9 cellular contexts compared by ENCODE assay signal in the genomic region with DNA sequence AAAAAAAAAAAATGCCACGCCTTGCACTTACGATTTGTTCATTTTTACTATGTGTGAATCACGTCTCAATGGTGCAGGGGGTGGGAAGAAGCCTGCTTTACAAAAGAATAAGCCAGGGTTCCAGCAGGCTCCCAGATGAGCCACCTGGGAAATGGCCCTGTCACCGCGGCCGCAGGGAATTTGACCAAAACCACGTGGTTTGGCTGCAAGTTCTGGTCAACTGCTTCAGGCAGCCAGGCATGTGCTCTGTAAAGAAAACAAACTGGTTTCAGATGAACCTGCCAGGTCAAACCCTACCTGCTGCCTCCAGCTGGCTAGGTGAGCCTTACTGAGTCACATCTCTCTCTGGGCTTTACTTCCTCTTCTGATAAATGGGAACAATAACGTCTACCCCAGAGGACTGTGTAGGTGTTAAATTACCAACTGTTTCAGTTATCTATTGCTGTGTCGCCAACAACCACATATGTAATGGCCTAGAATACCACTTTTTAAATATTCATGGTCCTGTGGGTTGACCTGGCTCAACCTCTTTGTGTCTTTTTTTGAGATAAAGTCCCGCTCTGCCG. TPM values are rescaled to one million over a fixed set of nuclear protein-coding genes. Genes with fewer than 3 reads are reported as not detected.
DNase-seq lines count a peak whose midpoint lies in the region; TF ChIP-seq lines count a peak whose summit lies in the region.
"Had no signal": no experiment of that assay in that cellular context is flagged by ENCODE, and none has a peak within 500 bp of the region (broad histone marks: within the 10 kb centered on the region; RNA-seq: fewer than 3 reads in every experiment).

No MANE protein-coding gene starts in this region.

- in situ Hi-C loops in T47D (cut with HindIII; ENCODE audit: low pct_unique_long_range_greater_than_20kb, low sequenced_read_pairs) = no loop called here

- CTCF ChIA-PET in A673 (lab: Charles Lee) = no interaction called here

- H3K4me2 ChIP-seq in osteoblast (ENCODE audit: insufficient read depth, low read length) = peak overlapping the region; percentile 60

- no peaks in the 10 kb centered on the region for H4K20me1 ChIP-seq in osteoblast (ENCODE audit: insufficient read depth, low read length)

- TF ChIP-seq CTCF in osteoblast (IDR thresholded peaks at IDR 0.05; ENCODE audit: extremely low read depth, low read depth, low read length) (no peak), A673 (conservative IDR thresholded peaks at IDR 0.05; ENCODE audit: low read depth, low read length) (no peak)

- no TSS peak for BruUV-seq in A673 (replicated peaks; lab: Mats Ljungman, UMichigan)

- DNase-seq in GM04503 (ENCODE audit: low read depth) (peak; percentile 73), HS-5 (ENCODE audit: low read depth) (peak; percentile 84), T47D (ENCODE audit: low read depth in 1 of 2, low spot score in 1 of 2) (peak; percentile 46 to 95), osteoblast (ENCODE audit: insufficient read length, low spot score, missing footprints) (peak; percentile 94), C1 segment of cervical spinal cord (lab: John Stamatoyannopoulos, UW) (no peak), middle frontal gyrus (ENCODE audit: extremely low spot score, low spot score) (no peak), A673 (ENCODE audit: low spot score) (no peak)
- DNase-seq in activated CD8-positive, alpha-beta memory T cell treated with anti-CD3 and anti-CD28 coated beads, Interleukin-2, amount 50 U/mL, for 48 hours = no peak

- H2AFZ ChIP-seq in osteoblast (ENCODE audit: low read length) = no peak overlapping the region

- POLR2A ChIA-PET in A673 (lab: Charles Lee; ENCODE audit: low non-redundant PET) = no interaction called here

- peaks cover 35% of the 10 kb centered on the region for H3K4me1 ChIP-seq in osteoblast (ENCODE audit: insufficient read depth, low read length)
- H3K4me1 ChIP-seq in A673 (ENCODE audit: insufficient read depth, low read length, poor library complexity, severe bottlenecking) = no peaks in the 10 kb centered on the region

- H3K36me3 ChIP-seq in osteoblast (ENCODE audit: insufficient read depth, low read length) = peaks cover 30% of the 10 kb centered on the region
- H3K36me3 ChIP-seq in A673 (ENCODE audit: insufficient read depth, low read length, poor library complexity, severe bottlenecking) = no peaks in the 10 kb centered on the region

- no peaks in the 10 kb centered on the region for H3K79me2 ChIP-seq in osteoblast (ENCODE audit: insufficient read depth, low read length)

- no peaks in the 10 kb centered on the region for H3K27me3 ChIP-seq in osteoblast (ENCODE audit: insufficient read depth, low read length)
- no peaks in the 10 kb centered on the region for H3K27me3 ChIP-seq in A673 (replicated peaks; ENCODE audit: insufficient read depth, low read depth, low read length, poor library complexity)

- intact Hi-C loops in A673 (cut with micrococcal nuclease; ENCODE audit: unreplicated experiment) = no loop called here

- H3K9me3 ChIP-seq in osteoblast (ENCODE audit: low read depth, low read length) = no peaks in the 10 kb centered on the region
- no peaks in the 10 kb centered on the region for H3K9me3 ChIP-seq in A673 (ENCODE audit: low read depth, low read length, poor library complexity, severe bottlenecking)

- peak overlapping the region; percentile 10 for H3K4me3 ChIP-seq in osteoblast (ENCODE audit: insufficient read depth, low read length)
- H3K4me3 ChIP-seq in A673 (ENCODE audit: low read depth, low read length, poor library complexity, severe bottlenecking) = no peak overlapping the region

- H3K27ac ChIP-seq in osteoblast (ENCODE audit: low read depth, low read length) (peak overlapping the region; percentile 77), A673 (ENCODE audit: low read depth, low read length, poor library complexity, severe bottlenecking) (no peak overlapping the region)

RNA-seq across cellular contexts. Expression of a gene that starts 30.5 kb away (rescaled TPM):
- total RNA-seq in osteoblast (25.9 and 26.8 TPM in 2 replicates), A673 (2021) (21.4 and 28.5 TPM in 2 replicates)

RNA-seq across cellular contexts. Expression of a gene that starts 46.0 kb away (rescaled TPM):
- total RNA-seq in osteoblast (not detected in 2 replicates), A673 (2021) (0.26 TPM in 1 of 2 replicates, not detected in the other)
- total RNA-seq: urinary bladder had no signal

Comparison
In these comparisons a context has a peak if more than half of its experiments do, and no peak if none do; other contexts are left out.
1. DNase-seq: peak in GM04503 (single experiment), HS-5 (single experiment), T47D (2 of 2) and osteoblast (single experiment); none in C1 segment of cervical spinal cord (0 of 14), middle frontal gyrus (single experiment), A673 (single experiment) and activated CD8-positive, alpha-beta memory T cell treated with anti-CD3 and anti-CD28 coated beads, Interleukin-2, amount 50 U/mL, for 48 hours (single experiment).